Comparison of ENCODE assay signal across 1 cellular context in genomic region chr6:10694302-10695085, GRCh38.
TF ChIP-seq lines count a peak whose summit lies in the region.

Gene C6orf52 (minus strand): TSS chr6:10694616. CDS start chr6:10687550, 7,066 bp downstream.
Gene PAK1IP1 (plus strand): TSS chr6:10694972. CDS start chr6:10694986, 14 bp downstream.

TF ChIP-seq in HEK293, 187 proteins besides CTCF, POLR2A, EP300 and RAD21 (continued from another document and continues in another):
- TF ChIP-seq ZNF280C (tag by site-specific recombination; IDR thresholded peaks at IDR 0.05) (no peak), PRDM10 (tag by site-specific recombination; IDR thresholded peaks at IDR 0.05) (peak; percentile 34; the same call in 1 of the 2 replicates), ZNF362 (tag by site-specific recombination; IDR thresholded peaks at IDR 0.05) (peak; percentile 100), ZBTB26 (tag by site-specific recombination; optimal IDR thresholded peaks at IDR 0.05) (peak; percentile 74), HOXC10 (CRISPR knock-in tag; IDR thresholded peaks at IDR 0.05) (no peak), ZBTB7A (tag by site-specific recombination; IDR thresholded peaks at IDR 0.05; ENCODE audit: low read depth) (no peak), YY2 (tag by site-specific recombination; IDR thresholded peaks at IDR 0.05) (0 out of 2 replicates have a peak, but pooled peaks have one; percentile 25), ZNF600 (tag by site-specific recombination; IDR thresholded peaks at IDR 0.05) (peak; percentile 92), ZNF280D (tag by site-specific recombination; IDR thresholded peaks at IDR 0.05) (peak; percentile 35; the same call in 1 of the 2 replicates), PRDM6 (tag by site-specific recombination; IDR thresholded peaks at IDR 0.05) (no peak), PATZ1 (tag by site-specific recombination; IDR thresholded peaks at IDR 0.05) (no peak; the same call in 1 of the 2 replicates), ZNF146 (tag by site-specific recombination; IDR thresholded peaks at IDR 0.05) (no peak), OVOL3 (tag by site-specific recombination; IDR thresholded peaks at IDR 0.05) (no peak), ATF2 (tag by site-specific recombination; IDR thresholded peaks at IDR 0.05; ENCODE audit: low read depth) (no peak; the same call in none of the 2 replicates), ZNF391 (tag by site-specific recombination; IDR thresholded peaks at IDR 0.05; ENCODE audit: borderline replicate concordance, low read depth) (no peak), ZNF701 (tag by site-specific recombination; IDR thresholded peaks at IDR 0.05) (no peak), MEIS1 (CRISPR knock-in tag; IDR thresholded peaks at IDR 0.05; ENCODE audit: borderline replicate concordance) (no peak), ZNF768 (tag by site-specific recombination; IDR thresholded peaks at IDR 0.05) (no peak), ZNF544 (tag by site-specific recombination; IDR thresholded peaks at IDR 0.05) (no peak), ZNF335 (tag by site-specific recombination; conservative IDR thresholded peaks at IDR 0.05) (peak; percentile 100), SP2 (tag by site-specific recombination; IDR thresholded peaks at IDR 0.05) (peak; percentile 92), ZNF37A (tag by site-specific recombination; IDR thresholded peaks at IDR 0.05) (no peak), ZNF24 (tag by site-specific recombination; IDR thresholded peaks at IDR 0.05) (peak; percentile 83; the same call in 1 of the 2 replicates), ZNF777 (tag by site-specific recombination; IDR thresholded peaks at IDR 0.05; ENCODE audit: borderline replicate concordance) (peak; percentile 47; the same call in 1 of the 2 replicates), ZNF830 (tag by site-specific recombination; IDR thresholded peaks at IDR 0.05; ENCODE audit: low read depth) (no peak), HIC1 (tag by site-specific recombination; IDR thresholded peaks at IDR 0.05) (peak; percentile 84), ZNF248 (tag by site-specific recombination; IDR thresholded peaks at IDR 0.05) (no peak), ZBTB11 (tag by site-specific recombination; conservative IDR thresholded peaks at IDR 0.05; ENCODE audit: low read depth) (peak; percentile 95)
